In the genomic region with DNA sequence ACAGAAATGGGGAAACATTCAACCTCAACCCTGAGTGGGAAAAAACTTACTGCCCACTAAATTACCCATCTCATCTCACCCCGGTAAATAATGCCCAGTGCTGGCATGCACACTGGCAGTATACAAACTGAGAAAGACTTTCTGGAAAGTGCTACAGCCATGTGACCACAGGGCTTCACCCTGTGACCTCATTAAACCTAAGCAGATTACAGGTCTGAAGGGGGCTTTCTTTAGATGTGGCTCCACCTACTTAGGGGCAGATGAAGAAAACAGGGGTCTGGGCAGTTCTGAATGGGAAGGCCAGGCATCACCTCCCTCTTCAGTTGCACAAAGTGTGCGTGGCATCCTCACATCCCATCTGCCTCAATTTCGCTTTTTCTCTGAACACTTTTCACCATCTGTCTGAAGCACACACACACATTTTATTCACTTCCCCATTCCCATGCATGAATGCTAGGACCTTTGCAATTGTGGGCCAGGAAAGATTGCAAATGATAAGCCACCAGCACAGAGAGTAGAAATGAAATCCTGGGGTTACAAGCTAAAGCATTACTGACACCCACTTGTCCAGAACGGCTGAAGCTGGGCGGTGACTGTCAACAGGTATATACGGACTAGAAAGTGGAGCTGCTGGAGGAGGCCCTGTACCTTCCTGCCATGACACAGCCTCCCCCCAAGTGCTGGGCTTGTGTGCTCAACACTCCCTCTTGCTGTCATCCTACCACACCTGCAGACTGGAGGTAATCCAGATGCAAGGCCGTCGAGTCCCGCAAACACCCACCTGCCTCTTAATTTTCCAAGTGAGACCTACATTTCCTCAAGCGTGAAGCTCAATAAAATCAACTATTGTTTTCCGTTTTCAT, we compare ENCODE assay signal across 1 cellular context.
TF ChIP-seq lines count a peak whose summit lies in the region.

No MANE protein-coding gene starts in this region.

TF ChIP-seq in HEK293, 187 proteins besides CTCF, POLR2A, EP300 and RAD21 (continued from another document and continues in another):
- TF ChIP-seq ZNF175 (tag by site-specific recombination; IDR thresholded peaks at IDR 0.05) (no peak), ZNF600 (tag by site-specific recombination; IDR thresholded peaks at IDR 0.05) (peak; percentile 43), EGR2 (tag by site-specific recombination; IDR thresholded peaks at IDR 0.05; ENCODE audit: low read depth) (0 out of 2 replicates have a peak, but pooled peaks have one; percentile 28), ZNF677 (tag by site-specific recombination; IDR thresholded peaks at IDR 0.05) (no peak), ZNF654 (tag by site-specific recombination; IDR thresholded peaks at IDR 0.05; ENCODE audit: low read depth) (no peak), ZNF426 (tag by site-specific recombination; IDR thresholded peaks at IDR 0.05) (no peak), MYNN (tag by site-specific recombination; IDR thresholded peaks at IDR 0.05; ENCODE audit: borderline replicate concordance) (no peak), ZNF169 (tag by site-specific recombination; IDR thresholded peaks at IDR 0.05) (no peak), YY2 (tag by site-specific recombination; IDR thresholded peaks at IDR 0.05) (no peak), GLIS1 (tag by site-specific recombination; IDR thresholded peaks at IDR 0.05) (no peak), ZNF416 (tag by site-specific recombination; IDR thresholded peaks at IDR 0.05) (no peak), GFI1B (tag by site-specific recombination; IDR thresholded peaks at IDR 0.05) (no peak), ZNF76 (tag by site-specific recombination; IDR thresholded peaks at IDR 0.05; ENCODE audit: borderline replicate concordance, low read depth) (no peak), ZNF529 (tag by site-specific recombination; IDR thresholded peaks at IDR 0.05; ENCODE audit: insufficient replicate concordance) (no peak), ZNF24 (tag by site-specific recombination; IDR thresholded peaks at IDR 0.05) (no peak), ZFHX2 (tag by site-specific recombination; conservative IDR thresholded peaks at IDR 0.05) (peak; percentile 25; the same call in 1 of the 2 replicates), ZNF335 (tag by site-specific recombination; conservative IDR thresholded peaks at IDR 0.05) (no peak)
- TF ChIP-seq, protein P1, sequence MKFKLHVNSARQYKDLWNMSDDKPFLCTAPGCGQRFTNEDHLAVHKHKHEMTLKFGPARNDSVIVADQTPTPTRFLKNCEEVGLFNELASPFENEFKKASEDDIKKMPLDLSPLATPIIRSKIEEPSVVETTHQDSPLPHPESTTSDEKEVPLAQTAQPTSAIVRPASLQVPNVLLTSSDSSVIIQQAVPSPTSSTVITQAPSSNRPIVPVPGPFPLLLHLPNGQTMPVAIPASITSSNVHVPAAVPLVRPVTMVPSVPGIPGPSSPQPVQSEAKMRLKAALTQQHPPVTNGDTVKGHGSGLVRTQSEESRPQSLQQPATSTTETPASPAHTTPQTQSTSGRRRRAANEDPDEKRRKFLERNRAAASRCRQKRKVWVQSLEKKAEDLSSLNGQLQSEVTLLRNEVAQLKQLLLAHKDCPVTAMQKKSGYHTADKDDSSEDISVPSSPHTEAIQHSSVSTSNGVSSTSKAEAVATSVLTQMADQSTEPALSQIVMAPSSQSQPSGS (tag by site-specific recombination; IDR thresholded peaks at IDR 0.05; ENCODE audit: low read depth): no peak
- TF ChIP-seq, protein P2, sequence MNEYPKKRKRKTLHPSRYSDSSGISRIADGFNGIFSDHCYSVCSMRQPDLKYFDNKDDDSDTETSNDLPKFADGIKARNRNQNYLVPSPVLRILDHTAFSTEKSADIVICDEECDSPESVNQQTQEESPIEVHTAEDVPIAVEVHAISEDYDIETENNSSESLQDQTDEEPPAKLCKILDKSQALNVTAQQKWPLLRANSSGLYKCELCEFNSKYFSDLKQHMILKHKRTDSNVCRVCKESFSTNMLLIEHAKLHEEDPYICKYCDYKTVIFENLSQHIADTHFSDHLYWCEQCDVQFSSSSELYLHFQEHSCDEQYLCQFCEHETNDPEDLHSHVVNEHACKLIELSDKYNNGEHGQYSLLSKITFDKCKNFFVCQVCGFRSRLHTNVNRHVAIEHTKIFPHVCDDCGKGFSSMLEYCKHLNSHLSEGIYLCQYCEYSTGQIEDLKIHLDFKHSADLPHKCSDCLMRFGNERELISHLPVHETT (tag by site-specific recombination; IDR thresholded peaks at IDR 0.05): no peak
- TF ChIP-seq, protein P3, sequence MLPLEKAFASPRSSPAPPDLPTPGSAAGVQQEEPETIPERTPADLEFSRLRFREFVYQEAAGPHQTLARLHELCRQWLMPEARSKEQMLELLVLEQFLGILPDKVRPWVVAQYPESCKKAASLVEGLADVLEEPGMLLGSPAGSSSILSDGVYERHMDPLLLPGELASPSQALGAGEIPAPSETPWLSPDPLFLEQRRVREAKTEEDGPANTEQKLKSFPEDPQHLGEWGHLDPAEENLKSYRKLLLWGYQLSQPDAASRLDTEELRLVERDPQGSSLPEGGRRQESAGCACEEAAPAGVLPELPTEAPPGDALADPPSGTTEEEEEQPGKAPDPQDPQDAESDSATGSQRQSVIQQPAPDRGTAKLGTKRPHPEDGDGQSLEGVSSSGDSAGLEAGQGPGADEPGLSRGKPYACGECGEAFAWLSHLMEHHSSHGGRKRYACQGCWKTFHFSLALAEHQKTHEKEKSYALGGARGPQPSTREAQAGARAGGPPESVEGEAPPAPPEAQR (tag by site-specific recombination; IDR thresholded peaks at IDR 0.05): no peak
- TF ChIP-seq, protein P4, sequence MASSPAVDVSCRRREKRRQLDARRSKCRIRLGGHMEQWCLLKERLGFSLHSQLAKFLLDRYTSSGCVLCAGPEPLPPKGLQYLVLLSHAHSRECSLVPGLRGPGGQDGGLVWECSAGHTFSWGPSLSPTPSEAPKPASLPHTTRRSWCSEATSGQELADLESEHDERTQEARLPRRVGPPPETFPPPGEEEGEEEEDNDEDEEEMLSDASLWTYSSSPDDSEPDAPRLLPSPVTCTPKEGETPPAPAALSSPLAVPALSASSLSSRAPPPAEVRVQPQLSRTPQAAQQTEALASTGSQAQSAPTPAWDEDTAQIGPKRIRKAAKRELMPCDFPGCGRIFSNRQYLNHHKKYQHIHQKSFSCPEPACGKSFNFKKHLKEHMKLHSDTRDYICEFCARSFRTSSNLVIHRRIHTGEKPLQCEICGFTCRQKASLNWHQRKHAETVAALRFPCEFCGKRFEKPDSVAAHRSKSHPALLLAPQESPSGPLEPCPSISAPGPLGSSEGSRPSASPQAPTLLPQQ (tag by site-specific recombination; IDR thresholded peaks at IDR 0.05): no peak
- TF ChIP-seq, protein P5, sequence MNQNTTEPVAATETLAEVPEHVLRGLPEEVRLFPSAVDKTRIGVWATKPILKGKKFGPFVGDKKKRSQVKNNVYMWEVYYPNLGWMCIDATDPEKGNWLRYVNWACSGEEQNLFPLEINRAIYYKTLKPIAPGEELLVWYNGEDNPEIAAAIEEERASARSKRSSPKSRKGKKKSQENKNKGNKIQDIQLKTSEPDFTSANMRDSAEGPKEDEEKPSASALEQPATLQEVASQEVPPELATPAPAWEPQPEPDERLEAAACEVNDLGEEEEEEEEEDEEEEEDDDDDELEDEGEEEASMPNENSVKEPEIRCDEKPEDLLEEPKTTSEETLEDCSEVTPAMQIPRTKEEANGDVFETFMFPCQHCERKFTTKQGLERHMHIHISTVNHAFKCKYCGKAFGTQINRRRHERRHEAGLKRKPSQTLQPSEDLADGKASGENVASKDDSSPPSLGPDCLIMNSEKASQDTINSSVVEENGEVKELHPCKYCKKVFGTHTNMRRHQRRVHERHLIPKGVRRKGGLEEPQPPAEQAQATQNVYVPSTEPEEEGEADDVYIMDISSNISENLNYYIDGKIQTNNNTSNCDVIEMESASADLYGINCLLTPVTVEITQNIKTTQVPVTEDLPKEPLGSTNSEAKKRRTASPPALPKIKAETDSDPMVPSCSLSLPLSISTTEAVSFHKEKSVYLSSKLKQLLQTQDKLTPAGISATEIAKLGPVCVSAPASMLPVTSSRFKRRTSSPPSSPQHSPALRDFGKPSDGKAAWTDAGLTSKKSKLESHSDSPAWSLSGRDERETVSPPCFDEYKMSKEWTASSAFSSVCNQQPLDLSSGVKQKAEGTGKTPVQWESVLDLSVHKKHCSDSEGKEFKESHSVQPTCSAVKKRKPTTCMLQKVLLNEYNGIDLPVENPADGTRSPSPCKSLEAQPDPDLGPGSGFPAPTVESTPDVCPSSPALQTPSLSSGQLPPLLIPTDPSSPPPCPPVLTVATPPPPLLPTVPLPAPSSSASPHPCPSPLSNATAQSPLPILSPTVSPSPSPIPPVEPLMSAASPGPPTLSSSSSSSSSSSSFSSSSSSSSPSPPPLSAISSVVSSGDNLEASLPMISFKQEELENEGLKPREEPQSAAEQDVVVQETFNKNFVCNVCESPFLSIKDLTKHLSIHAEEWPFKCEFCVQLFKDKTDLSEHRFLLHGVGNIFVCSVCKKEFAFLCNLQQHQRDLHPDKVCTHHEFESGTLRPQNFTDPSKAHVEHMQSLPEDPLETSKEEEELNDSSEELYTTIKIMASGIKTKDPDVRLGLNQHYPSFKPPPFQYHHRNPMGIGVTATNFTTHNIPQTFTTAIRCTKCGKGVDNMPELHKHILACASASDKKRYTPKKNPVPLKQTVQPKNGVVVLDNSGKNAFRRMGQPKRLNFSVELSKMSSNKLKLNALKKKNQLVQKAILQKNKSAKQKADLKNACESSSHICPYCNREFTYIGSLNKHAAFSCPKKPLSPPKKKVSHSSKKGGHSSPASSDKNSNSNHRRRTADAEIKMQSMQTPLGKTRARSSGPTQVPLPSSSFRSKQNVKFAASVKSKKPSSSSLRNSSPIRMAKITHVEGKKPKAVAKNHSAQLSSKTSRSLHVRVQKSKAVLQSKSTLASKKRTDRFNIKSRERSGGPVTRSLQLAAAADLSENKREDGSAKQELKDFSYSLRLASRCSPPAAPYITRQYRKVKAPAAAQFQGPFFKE (tag by site-specific recombination; IDR thresholded peaks at IDR 0.05; ENCODE audit: borderline replicate concordance): no peak
- TF ChIP-seq, protein P6, sequence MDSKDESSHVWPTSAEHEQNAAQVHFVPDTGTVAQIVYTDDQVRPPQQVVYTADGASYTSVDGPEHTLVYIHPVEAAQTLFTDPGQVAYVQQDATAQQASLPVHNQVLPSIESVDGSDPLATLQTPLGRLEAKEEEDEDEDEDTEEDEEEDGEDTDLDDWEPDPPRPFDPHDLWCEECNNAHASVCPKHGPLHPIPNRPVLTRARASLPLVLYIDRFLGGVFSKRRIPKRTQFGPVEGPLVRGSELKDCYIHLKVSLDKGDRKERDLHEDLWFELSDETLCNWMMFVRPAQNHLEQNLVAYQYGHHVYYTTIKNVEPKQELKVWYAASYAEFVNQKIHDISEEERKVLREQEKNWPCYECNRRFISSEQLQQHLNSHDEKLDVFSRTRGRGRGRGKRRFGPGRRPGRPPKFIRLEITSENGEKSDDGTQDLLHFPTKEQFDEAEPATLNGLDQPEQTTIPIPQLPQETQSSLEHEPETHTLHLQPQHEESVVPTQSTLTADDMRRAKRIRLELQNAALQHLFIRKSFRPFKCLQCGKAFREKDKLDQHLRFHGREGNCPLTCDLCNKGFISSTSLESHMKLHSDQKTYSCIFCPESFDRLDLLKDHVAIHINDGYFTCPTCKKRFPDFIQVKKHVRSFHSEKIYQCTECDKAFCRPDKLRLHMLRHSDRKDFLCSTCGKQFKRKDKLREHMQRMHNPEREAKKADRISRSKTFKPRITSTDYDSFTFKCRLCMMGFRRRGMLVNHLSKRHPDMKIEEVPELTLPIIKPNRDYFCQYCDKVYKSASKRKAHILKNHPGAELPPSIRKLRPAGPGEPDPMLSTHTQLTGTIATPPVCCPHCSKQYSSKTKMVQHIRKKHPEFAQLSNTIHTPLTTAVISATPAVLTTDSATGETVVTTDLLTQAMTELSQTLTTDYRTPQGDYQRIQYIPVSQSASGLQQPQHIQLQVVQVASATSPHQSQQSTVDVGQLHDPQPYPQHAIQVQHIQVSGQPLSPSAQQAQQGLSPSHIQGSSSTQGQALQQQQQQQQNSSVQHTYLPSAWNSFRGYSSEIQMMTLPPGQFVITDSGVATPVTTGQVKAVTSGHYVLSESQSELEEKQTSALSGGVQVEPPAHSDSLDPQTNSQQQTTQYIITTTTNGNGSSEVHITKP (tag by site-specific recombination; IDR thresholded peaks at IDR 0.05): no peak
- TF ChIP-seq, protein P7, sequence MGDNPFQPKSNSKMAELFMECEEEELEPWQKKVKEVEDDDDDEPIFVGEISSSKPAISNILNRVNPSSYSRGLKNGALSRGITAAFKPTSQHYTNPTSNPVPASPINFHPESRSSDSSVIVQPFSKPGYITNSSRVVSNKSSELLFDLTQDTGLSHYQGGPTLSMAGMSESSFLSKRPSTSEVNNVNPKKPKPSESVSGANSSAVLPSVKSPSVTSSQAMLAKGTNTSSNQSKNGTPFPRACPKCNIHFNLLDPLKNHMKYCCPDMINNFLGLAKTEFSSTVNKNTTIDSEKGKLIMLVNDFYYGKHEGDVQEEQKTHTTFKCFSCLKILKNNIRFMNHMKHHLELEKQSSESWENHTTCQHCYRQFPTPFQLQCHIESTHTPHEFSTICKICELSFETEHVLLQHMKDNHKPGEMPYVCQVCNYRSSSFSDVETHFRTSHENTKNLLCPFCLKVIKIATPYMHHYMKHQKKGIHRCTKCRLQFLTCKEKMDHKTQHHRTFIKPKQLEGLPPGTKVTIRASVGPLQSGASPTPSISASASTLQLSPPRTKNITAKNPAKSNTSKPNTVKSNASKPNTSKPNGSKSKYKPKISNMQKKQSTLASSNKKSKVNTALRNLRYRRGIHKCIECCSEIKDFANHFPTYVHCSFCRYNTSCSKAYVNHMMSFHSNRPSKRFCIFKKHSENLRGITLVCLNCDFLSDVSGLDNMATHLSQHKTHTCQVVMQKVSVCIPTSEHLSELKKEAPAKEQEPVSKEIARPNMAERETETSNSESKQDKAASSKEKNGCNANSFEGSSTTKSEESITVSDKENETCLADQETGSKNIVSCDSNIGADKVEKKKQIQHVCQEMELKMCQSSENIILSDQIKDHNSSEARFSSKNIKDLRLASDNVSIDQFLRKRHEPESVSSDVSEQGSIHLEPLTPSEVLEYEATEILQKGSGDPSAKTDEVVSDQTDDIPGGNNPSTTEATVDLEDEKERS (tag by site-specific recombination; IDR thresholded peaks at IDR 0.05): no peak
